Comparison of ENCODE assay signal across 13 cellular contexts in the genomic region with DNA sequence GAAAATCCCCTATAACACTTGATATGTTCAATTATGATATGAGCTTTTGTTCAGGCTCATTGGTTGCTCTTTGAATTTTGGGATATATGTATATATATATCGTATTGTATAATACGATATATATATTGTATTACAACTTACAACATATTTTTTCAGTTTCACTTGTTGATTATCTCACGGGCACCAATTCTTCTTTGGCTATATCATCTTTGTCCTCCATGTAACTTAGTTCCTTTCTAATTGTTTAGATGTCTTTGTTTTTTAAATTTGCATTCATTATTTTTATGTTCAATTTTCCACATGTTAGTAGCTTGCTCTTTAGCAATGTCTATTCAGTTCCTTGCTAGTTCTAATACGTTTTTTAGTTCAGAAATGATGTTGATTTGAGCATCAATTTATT.
"Had no signal": no experiment of that assay in that cellular context is flagged by ENCODE, and none has a peak within 500 bp of the region (broad histone marks: within the 10 kb centered on the region; RNA-seq: fewer than 3 reads in every experiment).

No MANE protein-coding gene starts in this region.

- DNase-seq: aorta; cortex of kidney; foreskin keratinocyte; left ventricle myocardium superior; mucosa of descending colon; natural killer cell; sigmoid colon; stimulated activated CD4-positive, alpha-beta T cell treated with anti-CD3 and anti-CD28 coated beads, Interleukin-2, amount 100 ng/mL, for 24 hours had no signal

- H3K4me1 ChIP-seq: foreskin keratinocyte, parathyroid adenoma, sigmoid colon, SJSA1 had no signal

- H3K4me3 ChIP-seq: mucosa of descending colon, sigmoid colon, SJSA1 had no signal

- ATAC-seq: foreskin keratinocyte, left ventricle myocardium superior had no signal

- H3K27ac ChIP-seq: foreskin keratinocyte, neutrophil, parathyroid adenoma, sigmoid colon, SJSA1, VCaP had no signal

- H3K36me3 ChIP-seq: neutrophil, sigmoid colon, SJSA1 had no signal

- H3K4me3 Mint-ChIP-seq: memory B cell had no signal

- H3K27me3 Mint-ChIP-seq: memory B cell had no signal

- H3K9me3 ChIP-seq: SJSA1 had no signal

- H3K27ac Mint-ChIP-seq: memory B cell had no signal

- H3K27me3 ChIP-seq: foreskin keratinocyte, neutrophil, sigmoid colon, SJSA1 had no signal

- H3K36me3 Mint-ChIP-seq: natural killer cell had no signal
